Comparison of ENCODE assay signal across 1 cellular context in the genomic region with DNA sequence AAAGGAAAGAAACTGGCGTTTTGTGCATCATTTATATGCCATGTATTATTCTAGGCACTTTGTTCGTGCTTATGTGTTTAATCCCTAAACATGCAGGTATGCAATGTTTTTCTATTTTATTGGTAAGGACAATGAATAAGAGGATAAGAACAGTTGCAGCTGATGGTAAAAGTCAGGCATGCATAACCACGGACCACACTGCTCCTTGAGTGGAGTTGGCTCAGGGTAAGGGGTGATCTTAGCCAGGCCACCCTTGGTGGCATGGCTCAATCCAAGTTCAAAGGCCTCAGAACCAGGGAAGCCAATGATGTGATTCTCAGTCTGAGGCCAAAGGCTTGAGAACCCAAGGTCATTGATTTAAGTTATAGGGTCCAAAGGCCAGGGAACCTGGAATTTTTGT.
TF ChIP-seq lines count a peak whose summit lies in the region.

No MANE protein-coding gene starts in this region.

TF ChIP-seq in H1, 55 proteins besides CTCF, POLR2A, EP300 and RAD21 (continued from another document):
- TF ChIP-seq, protein P1, sequence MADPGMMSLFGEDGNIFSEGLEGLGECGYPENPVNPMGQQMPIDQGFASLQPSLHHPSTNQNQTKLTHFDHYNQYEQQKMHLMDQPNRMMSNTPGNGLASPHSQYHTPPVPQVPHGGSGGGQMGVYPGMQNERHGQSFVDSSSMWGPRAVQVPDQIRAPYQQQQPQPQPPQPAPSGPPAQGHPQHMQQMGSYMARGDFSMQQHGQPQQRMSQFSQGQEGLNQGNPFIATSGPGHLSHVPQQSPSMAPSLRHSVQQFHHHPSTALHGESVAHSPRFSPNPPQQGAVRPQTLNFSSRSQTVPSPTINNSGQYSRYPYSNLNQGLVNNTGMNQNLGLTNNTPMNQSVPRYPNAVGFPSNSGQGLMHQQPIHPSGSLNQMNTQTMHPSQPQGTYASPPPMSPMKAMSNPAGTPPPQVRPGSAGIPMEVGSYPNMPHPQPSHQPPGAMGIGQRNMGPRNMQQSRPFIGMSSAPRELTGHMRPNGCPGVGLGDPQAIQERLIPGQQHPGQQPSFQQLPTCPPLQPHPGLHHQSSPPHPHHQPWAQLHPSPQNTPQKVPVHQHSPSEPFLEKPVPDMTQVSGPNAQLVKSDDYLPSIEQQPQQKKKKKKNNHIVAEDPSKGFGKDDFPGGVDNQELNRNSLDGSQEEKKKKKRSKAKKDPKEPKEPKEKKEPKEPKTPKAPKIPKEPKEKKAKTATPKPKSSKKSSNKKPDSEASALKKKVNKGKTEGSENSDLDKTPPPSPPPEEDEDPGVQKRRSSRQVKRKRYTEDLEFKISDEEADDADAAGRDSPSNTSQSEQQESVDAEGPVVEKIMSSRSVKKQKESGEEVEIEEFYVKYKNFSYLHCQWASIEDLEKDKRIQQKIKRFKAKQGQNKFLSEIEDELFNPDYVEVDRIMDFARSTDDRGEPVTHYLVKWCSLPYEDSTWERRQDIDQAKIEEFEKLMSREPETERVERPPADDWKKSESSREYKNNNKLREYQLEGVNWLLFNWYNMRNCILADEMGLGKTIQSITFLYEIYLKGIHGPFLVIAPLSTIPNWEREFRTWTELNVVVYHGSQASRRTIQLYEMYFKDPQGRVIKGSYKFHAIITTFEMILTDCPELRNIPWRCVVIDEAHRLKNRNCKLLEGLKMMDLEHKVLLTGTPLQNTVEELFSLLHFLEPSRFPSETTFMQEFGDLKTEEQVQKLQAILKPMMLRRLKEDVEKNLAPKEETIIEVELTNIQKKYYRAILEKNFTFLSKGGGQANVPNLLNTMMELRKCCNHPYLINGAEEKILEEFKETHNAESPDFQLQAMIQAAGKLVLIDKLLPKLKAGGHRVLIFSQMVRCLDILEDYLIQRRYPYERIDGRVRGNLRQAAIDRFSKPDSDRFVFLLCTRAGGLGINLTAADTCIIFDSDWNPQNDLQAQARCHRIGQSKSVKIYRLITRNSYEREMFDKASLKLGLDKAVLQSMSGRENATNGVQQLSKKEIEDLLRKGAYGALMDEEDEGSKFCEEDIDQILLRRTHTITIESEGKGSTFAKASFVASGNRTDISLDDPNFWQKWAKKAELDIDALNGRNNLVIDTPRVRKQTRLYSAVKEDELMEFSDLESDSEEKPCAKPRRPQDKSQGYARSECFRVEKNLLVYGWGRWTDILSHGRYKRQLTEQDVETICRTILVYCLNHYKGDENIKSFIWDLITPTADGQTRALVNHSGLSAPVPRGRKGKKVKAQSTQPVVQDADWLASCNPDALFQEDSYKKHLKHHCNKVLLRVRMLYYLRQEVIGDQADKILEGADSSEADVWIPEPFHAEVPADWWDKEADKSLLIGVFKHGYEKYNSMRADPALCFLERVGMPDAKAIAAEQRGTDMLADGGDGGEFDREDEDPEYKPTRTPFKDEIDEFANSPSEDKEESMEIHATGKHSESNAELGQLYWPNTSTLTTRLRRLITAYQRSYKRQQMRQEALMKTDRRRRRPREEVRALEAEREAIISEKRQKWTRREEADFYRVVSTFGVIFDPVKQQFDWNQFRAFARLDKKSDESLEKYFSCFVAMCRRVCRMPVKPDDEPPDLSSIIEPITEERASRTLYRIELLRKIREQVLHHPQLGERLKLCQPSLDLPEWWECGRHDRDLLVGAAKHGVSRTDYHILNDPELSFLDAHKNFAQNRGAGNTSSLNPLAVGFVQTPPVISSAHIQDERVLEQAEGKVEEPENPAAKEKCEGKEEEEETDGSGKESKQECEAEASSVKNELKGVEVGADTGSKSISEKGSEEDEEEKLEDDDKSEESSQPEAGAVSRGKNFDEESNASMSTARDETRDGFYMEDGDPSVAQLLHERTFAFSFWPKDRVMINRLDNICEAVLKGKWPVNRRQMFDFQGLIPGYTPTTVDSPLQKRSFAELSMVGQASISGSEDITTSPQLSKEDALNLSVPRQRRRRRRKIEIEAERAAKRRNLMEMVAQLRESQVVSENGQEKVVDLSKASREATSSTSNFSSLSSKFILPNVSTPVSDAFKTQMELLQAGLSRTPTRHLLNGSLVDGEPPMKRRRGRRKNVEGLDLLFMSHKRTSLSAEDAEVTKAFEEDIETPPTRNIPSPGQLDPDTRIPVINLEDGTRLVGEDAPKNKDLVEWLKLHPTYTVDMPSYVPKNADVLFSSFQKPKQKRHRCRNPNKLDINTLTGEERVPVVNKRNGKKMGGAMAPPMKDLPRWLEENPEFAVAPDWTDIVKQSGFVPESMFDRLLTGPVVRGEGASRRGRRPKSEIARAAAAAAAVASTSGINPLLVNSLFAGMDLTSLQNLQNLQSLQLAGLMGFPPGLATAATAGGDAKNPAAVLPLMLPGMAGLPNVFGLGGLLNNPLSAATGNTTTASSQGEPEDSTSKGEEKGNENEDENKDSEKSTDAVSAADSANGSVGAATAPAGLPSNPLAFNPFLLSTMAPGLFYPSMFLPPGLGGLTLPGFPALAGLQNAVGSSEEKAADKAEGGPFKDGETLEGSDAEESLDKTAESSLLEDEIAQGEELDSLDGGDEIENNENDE (IDR thresholded peaks at IDR 0.05; ENCODE audit: insufficient replicate concordance, low read length) = no peak
